Comparison of ENCODE assay signal across 8 cellular contexts in genomic region chrX:103687073-103687695, GRCh38. TPM values are rescaled to one million over a fixed set of nuclear protein-coding genes. Genes with fewer than 3 reads are reported as not detected.
DNase-seq lines count a peak whose midpoint lies in the region; ATAC-seq lines count a peak whose summit lies in the region.

No MANE protein-coding gene starts in this region.

- no peaks in the 10 kb centered on the region for H3K27me3 Mint-ChIP-seq in activated CD8-positive, alpha-beta T cell treated with anti-CD3 and anti-CD28 coated beads, Interleukin-2, amount 10 ng/mL, durations not matched to agents 7 days and 5 days (ENCODE audit: low read depth)

- peak overlapping the region; percentile 61 to 76 (median 69) for H3K4me3 ChIP-seq in BLaER1 treated with 17β-estradiol and CSF1 and Interleukin-3, amounts not matched to agents 10 nM and 100 nM
- peak overlapping the region; percentile 94 for H3K4me3 ChIP-seq in endocrine pancreas (ENCODE audit: control insufficient read depth, insufficient read depth, low read length)

- peaks cover 0 to 15% (median 6%) of the 10 kb centered on the region in 10 experiments; a peak in 9 of 20 replicates for H3K4me1 ChIP-seq in BLaER1 treated with 17β-estradiol and CSF1 and Interleukin-3, amounts not matched to agents 10 nM and 100 nM
- peaks cover 21% of the 10 kb centered on the region for H3K4me1 ChIP-seq in endocrine pancreas (ENCODE audit: control insufficient read depth, insufficient read depth, low read length)

- DNase-seq in GM19238 (ENCODE audit: insufficient read length, low spot score) (peak; percentile 19), NCI-H526 (lab: John Stamatoyannopoulos, UW) (peak; percentile 81 to 85), midbrain (lab: John Stamatoyannopoulos, UW) (peak; percentile 89)
- DNase-seq in activated CD8-positive, alpha-beta T cell treated with anti-CD3 and anti-CD28 coated beads, Interleukin-2, amount 10 ng/mL, durations not matched to agents 7 days and 5 days, result peak; percentile 89
- DNase-seq in stimulated activated CD8-positive, alpha-beta memory T cell treated with anti-CD3 and anti-CD28 coated beads, Interleukin-15, amount 100 ng/mL, for 4 hours (ENCODE audit: low read depth in 2 of 2), result peak; percentile 75 to 76

- peaks cover 0 to 5% (median 0%) of the 10 kb centered on the region in 11 experiments; a peak in 1 of 22 replicates for H3K9me3 ChIP-seq in BLaER1 treated with 17β-estradiol and CSF1 and Interleukin-3, amounts not matched to agents 10 nM and 100 nM (replicated peaks in 1 of 11)
- no peaks in the 10 kb centered on the region for H3K9me3 ChIP-seq in endocrine pancreas (ENCODE audit: control insufficient read depth, low read length)

- peaks cover 14% of the 10 kb centered on the region for H3K36me3 Mint-ChIP-seq in activated CD8-positive, alpha-beta T cell treated with anti-CD3 and anti-CD28 coated beads, Interleukin-2, amount 10 ng/mL, durations not matched to agents 7 days and 5 days (ENCODE audit: low read depth)

- peaks cover 12% of the 10 kb centered on the region for H3K4me1 Mint-ChIP-seq in activated CD8-positive, alpha-beta T cell treated with anti-CD3 and anti-CD28 coated beads, Interleukin-2, amount 10 ng/mL, durations not matched to agents 7 days and 5 days (ENCODE audit: low read depth)

- peak overlapping the region; percentile 39 to 70 (median 57) for H3K4me2 ChIP-seq in BLaER1 treated with 17β-estradiol and CSF1 and Interleukin-3, amounts not matched to agents 10 nM and 100 nM

- ATAC-seq in HG03378 (IDR thresholded peaks at IDR 0.05; ENCODE audit: unreplicated experiment), result peak; percentile 36
- peak; percentile 76 for ATAC-seq in activated CD8-positive, alpha-beta T cell treated with anti-CD3 and anti-CD28 coated beads, Interleukin-2, amount 10 ng/mL, durations not matched to agents 7 days and 5 days

- no peak overlapping the region for H3K4me3 Mint-ChIP-seq in activated CD8-positive, alpha-beta T cell treated with anti-CD3 and anti-CD28 coated beads, Interleukin-2, amount 10 ng/mL, durations not matched to agents 7 days and 5 days

- POLR2A ChIA-PET in activated CD8-positive, alpha-beta T cell treated with anti-CD3 and anti-CD28 coated beads, Interleukin-2, amount 10 ng/mL, durations not matched to agents 7 days and 5 days (lab: Charles Lee), result no interaction called here

- H3K9ac ChIP-seq in BLaER1 treated with 17β-estradiol and CSF1 and Interleukin-3, amounts not matched to agents 10 nM and 100 nM, result peak overlapping the region; percentile 81 to 93 (median 88)
- peak overlapping the region; percentile 42 for H3K9ac ChIP-seq in endocrine pancreas (ENCODE audit: control insufficient read depth, insufficient read depth, low read length)

- H3K27ac ChIP-seq in BLaER1 treated with 17β-estradiol and CSF1 and Interleukin-3, amounts not matched to agents 10 nM and 100 nM, result peak overlapping the region; percentile 86 to 94 (median 92)

- H3K27me3 ChIP-seq in BLaER1 treated with 17β-estradiol and CSF1 and Interleukin-3, amounts not matched to agents 10 nM and 100 nM, result peaks cover 0 to 3% (median 0%) of the 10 kb centered on the region in 11 experiments; a peak in 2 of 22 replicates
- no peaks in the 10 kb centered on the region for H3K27me3 ChIP-seq in endocrine pancreas (ENCODE audit: control insufficient read depth, insufficient read depth, low read length)

- H3K9me3 Mint-ChIP-seq in activated CD8-positive, alpha-beta T cell treated with anti-CD3 and anti-CD28 coated beads, Interleukin-2, amount 10 ng/mL, durations not matched to agents 7 days and 5 days (ENCODE audit: insufficient read depth), result no peaks in the 10 kb centered on the region

- peaks cover 13 to 30% (median 27%) of the 10 kb centered on the region in 11 experiments for H3K36me3 ChIP-seq in BLaER1 treated with 17β-estradiol and CSF1 and Interleukin-3, amounts not matched to agents 10 nM and 100 nM
- H3K36me3 ChIP-seq in endocrine pancreas (ENCODE audit: control insufficient read depth, insufficient read depth, low read length), result peaks cover 5% of the 10 kb centered on the region

- CTCF ChIA-PET in activated CD8-positive, alpha-beta T cell treated with anti-CD3 and anti-CD28 coated beads, Interleukin-2, amount 10 ng/mL, durations not matched to agents 7 days and 5 days (lab: Charles Lee), result interaction anchor here (0.7 kb wide), 1 partner anchor 284 kb away, joined by 4 read pairs; no protein-coding TSS in a partner anchor

- H3K27ac Mint-ChIP-seq in activated CD8-positive, alpha-beta T cell treated with anti-CD3 and anti-CD28 coated beads, Interleukin-2, amount 10 ng/mL, durations not matched to agents 7 days and 5 days, result no peak overlapping the region

- H4K20me1 ChIP-seq in BLaER1 treated with 17β-estradiol and CSF1 and Interleukin-3, amounts not matched to agents 10 nM and 100 nM, result peaks cover 0 to 23% (median 14%) of the 10 kb centered on the region in 11 experiments; a peak in 11 of 22 replicates

RNA-seq across cellular contexts. Expression of gene MORF4L2, which starts 0.7 kb away (rescaled TPM):
- total RNA-seq in activated CD8-positive, alpha-beta T cell treated with anti-CD3 and anti-CD28 coated beads, Interleukin-2, amount 10 ng/mL, durations not matched to agents 7 days and 5 days, result 100 to 1,000 TPM; 127 to 133 TPM

RNA-seq across cellular contexts. Expression of gene TMEM31, which starts 23.5 kb away (rescaled TPM):
- not detected for total RNA-seq in activated CD8-positive, alpha-beta T cell treated with anti-CD3 and anti-CD28 coated beads, Interleukin-2, amount 10 ng/mL, durations not matched to agents 7 days and 5 days

RNA-seq across cellular contexts. Expression of gene TCEAL1, which starts 58.4 kb away (rescaled TPM):
- total RNA-seq in activated CD8-positive, alpha-beta T cell treated with anti-CD3 and anti-CD28 coated beads, Interleukin-2, amount 10 ng/mL, durations not matched to agents 7 days and 5 days, result 1 to 10 TPM; 4.7 to 5.2 TPM

Comparison
In these comparisons a context has a peak if more than half of its experiments do, and no peak if none do; other contexts are left out.
1. Peak in every context shown above with its lines: DNase-seq, ATAC-seq, H3K4me3 ChIP-seq and H3K27ac ChIP-seq.
2. DNase-seq: peak in every context shown above with its lines; median percentile 89 in activated CD8-positive, alpha-beta T cell treated with anti-CD3 and anti-CD28 coated beads, Interleukin-2, amount 10 ng/mL, durations not matched to agents 7 days and 5 days; 89 in midbrain; 83 in NCI-H526; 76 in stimulated activated CD8-positive, alpha-beta memory T cell treated with anti-CD3 and anti-CD28 coated beads, Interleukin-15, amount 100 ng/mL, for 4 hours; 19 in GM19238.